17 cellular contexts compared by ENCODE assay signal in genomic region chr20:3105256-3106137, GRCh38. TPM values are rescaled to one million over a fixed set of nuclear protein-coding genes. Genes with fewer than 3 reads are reported as not detected.
DNase-seq lines count a peak whose midpoint lies in the region; ATAC-seq and TF ChIP-seq lines count a peak whose summit lies in the region.
"Had no signal": no experiment of that assay in that cellular context is flagged by ENCODE, and none has a peak within 500 bp of the region (broad histone marks: within the 10 kb centered on the region; RNA-seq: fewer than 3 reads in every experiment).

No MANE protein-coding gene starts in this region.

- H3K27ac ChIP-seq in 22Rv1 (no peak overlapping the region), angular gyrus (ENCODE audit: low read depth, low read length) (peak overlapping the region; percentile 26)
- H3K27ac ChIP-seq: BLaER1 had no signal

- peaks cover 22 to 32% of the 10 kb centered on the region in 2 donors for H3K36me3 Mint-ChIP-seq in CD14-positive monocyte
- H3K36me3 Mint-ChIP-seq: CD4-positive, CD25-positive, alpha-beta regulatory T cell had no signal

- H3K27me3 Mint-ChIP-seq in CD14-positive monocyte (ENCODE audit: low read depth in 3 of 3) = peaks cover 11 to 27% (median 11%) of the 10 kb centered on the region in 3 donors
- H3K27me3 Mint-ChIP-seq: CD4-positive, CD25-positive, alpha-beta regulatory T cell had no signal

- TF ChIP-seq CTCF in 22Rv1 (IDR thresholded peaks at IDR 0.05) = 0 out of 2 replicates have a peak, but pooled peaks have one; percentile 21
- TF ChIP-seq CTCF in CD14-positive monocyte (IDR thresholded peaks at IDR 0.05) = no peak

- intact Hi-C loops in CD14-positive monocyte (cut with micrococcal nuclease) = no loop called here

- no peak overlapping the region for H3K4me3 Mint-ChIP-seq in CD14-positive monocyte
- H3K4me3 Mint-ChIP-seq: CD4-positive, CD25-positive, alpha-beta regulatory T cell; GM23338; H9 had no signal

- ATAC-seq in HG02759 (IDR thresholded peaks at IDR 0.05; ENCODE audit: unreplicated experiment) = no peak
- ATAC-seq: GM12878 had no signal

- DNase-seq in CD14-positive monocyte (ENCODE audit: low spot score) = peak; percentile 5
- peak; percentile 96 for DNase-seq in NCI-H345 treated with DMSO at 0.1 percent for 48 hours (lab: John Stamatoyannopoulos, UW; ENCODE audit: unreplicated experiment)
- no peak for DNase-seq in OCI-M2 (lab: John Stamatoyannopoulos, UW; ENCODE audit: unreplicated experiment)
- no peak for DNase-seq in NCI-H1436 (lab: John Stamatoyannopoulos, UW)
- DNase-seq in DMS114 treated with DMSO at 0.1 percent for 48 hours (lab: John Stamatoyannopoulos, UW; ENCODE audit: unreplicated experiment) = no peak
- DNase-seq: AML-193; Calu3; CD4-positive, CD25-positive, alpha-beta regulatory T cell; DMS 273 treated with DMSO at 0.1 percent for 48 hours; DMS79 had no signal

- peaks cover 28% of the 10 kb centered on the region for H3K4me1 Mint-ChIP-seq in CD14-positive monocyte

- peaks cover 0 to 3% (median 0%) of the 10 kb centered on the region in 7 donors for H3K9me3 Mint-ChIP-seq in CD14-positive monocyte
- H3K9me3 Mint-ChIP-seq: CD4-positive, CD25-positive, alpha-beta regulatory T cell; GM23338; H9 had no signal

- peak overlapping the region in 1 of 7 donors; percentile 24 for H3K27ac Mint-ChIP-seq in CD14-positive monocyte
- H3K27ac Mint-ChIP-seq: CD4-positive, CD25-positive, alpha-beta regulatory T cell; GM23338 had no signal

RNA-seq across cellular contexts. Expression of gene AVP, which starts 21.0 kb away (rescaled TPM):
- not detected for polyA plus RNA-seq in CD14-positive monocyte
- polyA plus RNA-seq: CD4-positive, CD25-positive, alpha-beta regulatory T cell; GM12878 had no signal

RNA-seq across cellular contexts. Expression of gene OXT, which starts 34.1 kb away (rescaled TPM):
- polyA plus RNA-seq in CD14-positive monocyte = not detected
- polyA plus RNA-seq: GM12878 had no signal

RNA-seq across cellular contexts. Expression of gene FASTKD5, which starts 54.2 kb away (rescaled TPM):
- 10 to 100 TPM; 12.5 to 13.7 TPM for polyA plus RNA-seq in CD14-positive monocyte

RNA-seq across cellular contexts. Expression of gene UBOX5, which starts 54.2 kb away (rescaled TPM):
- 1 to 10 TPM; 2.3 to 4.2 TPM for polyA plus RNA-seq in CD14-positive monocyte

RNA-seq across cellular contexts. Expression of gene MRPS26, which starts 59.6 kb away (rescaled TPM):
- polyA plus RNA-seq in CD14-positive monocyte = 10 to 100 TPM; 29.8 to 36.6 TPM

Comparison
In these comparisons a context has a peak if more than half of its experiments do, and no peak if none do; other contexts are left out.
1. DNase-seq: peak in CD14-positive monocyte (single experiment) and NCI-H345 treated with DMSO at 0.1 percent for 48 hours (single experiment); none in OCI-M2 (single experiment), NCI-H1436 (single experiment) and DMS114 treated with DMSO at 0.1 percent for 48 hours (single experiment).